In genomic region chr1:66239834-66240233, GRCh38 we compare ENCODE assay signal across 1 cellular context.
TF ChIP-seq lines count a peak whose summit lies in the region.

No MANE protein-coding gene starts in this region.

TF ChIP-seq in K562, 482 proteins besides CTCF, POLR2A, EP300 and RAD21 (continued from another document):
- TF ChIP-seq, protein P1, sequence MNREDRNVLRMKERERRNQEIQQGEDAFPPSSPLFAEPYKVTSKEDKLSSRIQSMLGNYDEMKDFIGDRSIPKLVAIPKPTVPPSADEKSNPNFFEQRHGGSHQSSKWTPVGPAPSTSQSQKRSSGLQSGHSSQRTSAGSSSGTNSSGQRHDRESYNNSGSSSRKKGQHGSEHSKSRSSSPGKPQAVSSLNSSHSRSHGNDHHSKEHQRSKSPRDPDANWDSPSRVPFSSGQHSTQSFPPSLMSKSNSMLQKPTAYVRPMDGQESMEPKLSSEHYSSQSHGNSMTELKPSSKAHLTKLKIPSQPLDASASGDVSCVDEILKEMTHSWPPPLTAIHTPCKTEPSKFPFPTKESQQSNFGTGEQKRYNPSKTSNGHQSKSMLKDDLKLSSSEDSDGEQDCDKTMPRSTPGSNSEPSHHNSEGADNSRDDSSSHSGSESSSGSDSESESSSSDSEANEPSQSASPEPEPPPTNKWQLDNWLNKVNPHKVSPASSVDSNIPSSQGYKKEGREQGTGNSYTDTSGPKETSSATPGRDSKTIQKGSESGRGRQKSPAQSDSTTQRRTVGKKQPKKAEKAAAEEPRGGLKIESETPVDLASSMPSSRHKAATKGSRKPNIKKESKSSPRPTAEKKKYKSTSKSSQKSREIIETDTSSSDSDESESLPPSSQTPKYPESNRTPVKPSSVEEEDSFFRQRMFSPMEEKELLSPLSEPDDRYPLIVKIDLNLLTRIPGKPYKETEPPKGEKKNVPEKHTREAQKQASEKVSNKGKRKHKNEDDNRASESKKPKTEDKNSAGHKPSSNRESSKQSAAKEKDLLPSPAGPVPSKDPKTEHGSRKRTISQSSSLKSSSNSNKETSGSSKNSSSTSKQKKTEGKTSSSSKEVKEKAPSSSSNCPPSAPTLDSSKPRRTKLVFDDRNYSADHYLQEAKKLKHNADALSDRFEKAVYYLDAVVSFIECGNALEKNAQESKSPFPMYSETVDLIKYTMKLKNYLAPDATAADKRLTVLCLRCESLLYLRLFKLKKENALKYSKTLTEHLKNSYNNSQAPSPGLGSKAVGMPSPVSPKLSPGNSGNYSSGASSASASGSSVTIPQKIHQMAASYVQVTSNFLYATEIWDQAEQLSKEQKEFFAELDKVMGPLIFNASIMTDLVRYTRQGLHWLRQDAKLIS (CRISPR knock-in tag; IDR thresholded peaks at IDR 0.05): no peak
- TF ChIP-seq ZNF780A (CRISPR knock-in tag; IDR thresholded peaks at IDR 0.05) (no peak), KAT7 (CRISPR knock-in tag; IDR thresholded peaks at IDR 0.05; ENCODE audit: borderline replicate concordance) (no peak), SPI1 (IDR thresholded peaks at IDR 0.05; ENCODE audit: borderline replicate concordance, low read depth, low read length) (no peak), DNMT1 (IDR thresholded peaks at IDR 0.05) (no peak), MTA2 (IDR thresholded peaks at IDR 0.05; ENCODE audit: low read depth) (no peak), MXI1 (IDR thresholded peaks at IDR 0.05; ENCODE audit: low read depth, low read length) (no peak)
- TF ChIP-seq, protein P2, sequence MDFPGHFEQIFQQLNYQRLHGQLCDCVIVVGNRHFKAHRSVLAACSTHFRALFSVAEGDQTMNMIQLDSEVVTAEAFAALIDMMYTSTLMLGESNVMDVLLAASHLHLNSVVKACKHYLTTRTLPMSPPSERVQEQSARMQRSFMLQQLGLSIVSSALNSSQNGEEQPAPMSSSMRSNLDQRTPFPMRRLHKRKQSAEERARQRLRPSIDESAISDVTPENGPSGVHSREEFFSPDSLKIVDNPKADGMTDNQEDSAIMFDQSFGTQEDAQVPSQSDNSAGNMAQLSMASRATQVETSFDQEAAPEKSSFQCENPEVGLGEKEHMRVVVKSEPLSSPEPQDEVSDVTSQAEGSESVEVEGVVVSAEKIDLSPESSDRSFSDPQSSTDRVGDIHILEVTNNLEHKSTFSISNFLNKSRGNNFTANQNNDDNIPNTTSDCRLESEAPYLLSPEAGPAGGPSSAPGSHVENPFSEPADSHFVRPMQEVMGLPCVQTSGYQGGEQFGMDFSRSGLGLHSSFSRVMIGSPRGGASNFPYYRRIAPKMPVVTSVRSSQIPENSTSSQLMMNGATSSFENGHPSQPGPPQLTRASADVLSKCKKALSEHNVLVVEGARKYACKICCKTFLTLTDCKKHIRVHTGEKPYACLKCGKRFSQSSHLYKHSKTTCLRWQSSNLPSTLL (IDR thresholded peaks at IDR 0.05): no peak
